1 cellular context compared by ENCODE assay signal in genomic region chr12:12380949-12381593, GRCh38.
TF ChIP-seq lines count a peak whose summit lies in the region.

No MANE protein-coding gene starts in this region.

TF ChIP-seq in HepG2, 621 proteins besides CTCF, POLR2A, EP300 and RAD21 (continues in another document):
- TF ChIP-seq ZNF777 (CRISPR knock-in tag; IDR thresholded peaks at IDR 0.05), result no peak
- TF ChIP-seq, protein P1, sequence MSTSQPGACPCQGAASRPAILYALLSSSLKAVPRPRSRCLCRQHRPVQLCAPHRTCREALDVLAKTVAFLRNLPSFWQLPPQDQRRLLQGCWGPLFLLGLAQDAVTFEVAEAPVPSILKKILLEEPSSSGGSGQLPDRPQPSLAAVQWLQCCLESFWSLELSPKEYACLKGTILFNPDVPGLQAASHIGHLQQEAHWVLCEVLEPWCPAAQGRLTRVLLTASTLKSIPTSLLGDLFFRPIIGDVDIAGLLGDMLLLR (CRISPR knock-in tag; IDR thresholded peaks at IDR 0.05), result no peak
- no peak for TF ChIP-seq MBNL3 (CRISPR knock-in tag; conservative IDR thresholded peaks at IDR 0.05)
- TF ChIP-seq PAXIP1 (CRISPR knock-in tag; conservative IDR thresholded peaks at IDR 0.05), result peak; percentile 91
- peak; percentile 68 for TF ChIP-seq SOX5 (CRISPR knock-in tag; IDR thresholded peaks at IDR 0.05; ENCODE audit: borderline replicate concordance)
- TF ChIP-seq ZNF660 (CRISPR knock-in tag; IDR thresholded peaks at IDR 0.05; ENCODE audit: borderline replicate concordance, low read depth), result no peak
- no peak for TF ChIP-seq MTA3 (CRISPR knock-in tag; IDR thresholded peaks at IDR 0.05)
- no peak for TF ChIP-seq ZNF674 (CRISPR knock-in tag; IDR thresholded peaks at IDR 0.05; ENCODE audit: low read depth)
- 0 out of 2 replicates have a peak, but pooled peaks have one; percentile 26 for TF ChIP-seq GATA4 (IDR thresholded peaks at IDR 0.05; ENCODE audit: borderline replicate concordance, low read depth)
- TF ChIP-seq SOX13 (IDR thresholded peaks at IDR 0.05), result no peak
- TF ChIP-seq SOX13 (CRISPR knock-in tag; conservative IDR thresholded peaks at IDR 0.05 in 1 of 2, IDR thresholded peaks at IDR 0.05 in 1 of 2), result peak in 1 of 2 experiments; percentile 77; a peak in 2 of 4 replicates
- TF ChIP-seq ZNF160 (CRISPR knock-in tag; IDR thresholded peaks at IDR 0.05), result no peak
- TF ChIP-seq MEIS2 (CRISPR knock-in tag; IDR thresholded peaks at IDR 0.05), result no peak
- no peak for TF ChIP-seq GTF2F1 (IDR thresholded peaks at IDR 0.05; ENCODE audit: low read length)
- TF ChIP-seq DPF2 (CRISPR knock-in tag; IDR thresholded peaks at IDR 0.05; ENCODE audit: borderline replicate concordance, low read depth), result peak; percentile 40; the same call in 1 of the 2 replicates
- TF ChIP-seq NR2C2 (CRISPR knock-in tag; IDR thresholded peaks at IDR 0.05; ENCODE audit: borderline replicate concordance), result peak; percentile 40; the same call in 1 of the 2 replicates
- TF ChIP-seq PCBP1 (IDR thresholded peaks at IDR 0.05; ENCODE audit: borderline replicate concordance, low read depth, low read length), result no peak
- TF ChIP-seq FOXA1 (IDR thresholded peaks at IDR 0.05), result no peak
- peak; percentile 69 for TF ChIP-seq FOXA1 (CRISPR knock-in tag; IDR thresholded peaks at IDR 0.05)
- no peak for TF ChIP-seq ZNF296 (CRISPR knock-in tag; conservative IDR thresholded peaks at IDR 0.05)
- TF ChIP-seq KAT2B (IDR thresholded peaks at IDR 0.05; ENCODE audit: borderline replicate concordance, low read depth, low read length), result no peak
- TF ChIP-seq CEBPB (IDR thresholded peaks at IDR 0.05; ENCODE audit: borderline replicate concordance, low read depth, low read length), result peak; percentile 15; the same call in 1 of the 2 replicates
- TF ChIP-seq ZNF224 (CRISPR knock-in tag; IDR thresholded peaks at IDR 0.05), result no peak
- no peak for TF ChIP-seq POGK (CRISPR knock-in tag; conservative IDR thresholded peaks at IDR 0.05)
- TF ChIP-seq, protein P2, sequence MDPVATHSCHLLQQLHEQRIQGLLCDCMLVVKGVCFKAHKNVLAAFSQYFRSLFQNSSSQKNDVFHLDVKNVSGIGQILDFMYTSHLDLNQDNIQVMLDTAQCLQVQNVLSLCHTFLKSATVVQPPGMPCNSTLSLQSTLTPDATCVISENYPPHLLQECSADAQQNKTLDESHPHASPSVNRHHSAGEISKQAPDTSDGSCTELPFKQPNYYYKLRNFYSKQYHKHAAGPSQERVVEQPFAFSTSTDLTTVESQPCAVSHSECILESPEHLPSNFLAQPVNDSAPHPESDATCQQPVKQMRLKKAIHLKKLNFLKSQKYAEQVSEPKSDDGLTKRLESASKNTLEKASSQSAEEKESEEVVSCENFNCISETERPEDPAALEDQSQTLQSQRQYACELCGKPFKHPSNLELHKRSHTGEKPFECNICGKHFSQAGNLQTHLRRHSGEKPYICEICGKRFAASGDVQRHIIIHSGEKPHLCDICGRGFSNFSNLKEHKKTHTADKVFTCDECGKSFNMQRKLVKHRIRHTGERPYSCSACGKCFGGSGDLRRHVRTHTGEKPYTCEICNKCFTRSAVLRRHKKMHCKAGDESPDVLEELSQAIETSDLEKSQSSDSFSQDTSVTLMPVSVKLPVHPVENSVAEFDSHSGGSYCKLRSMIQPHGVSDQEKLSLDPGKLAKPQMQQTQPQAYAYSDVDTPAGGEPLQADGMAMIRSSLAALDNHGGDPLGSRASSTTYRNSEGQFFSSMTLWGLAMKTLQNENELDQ (CRISPR knock-in tag; IDR thresholded peaks at IDR 0.05; ENCODE audit: borderline replicate concordance), result no peak
- no peak for TF ChIP-seq ZKSCAN1 (IDR thresholded peaks at IDR 0.05; ENCODE audit: low read length)
- peak; percentile 21; the same call in 1 of the 2 replicates for TF ChIP-seq KMT2B (CRISPR knock-in tag; IDR thresholded peaks at IDR 0.05)
- TF ChIP-seq, protein P3, sequence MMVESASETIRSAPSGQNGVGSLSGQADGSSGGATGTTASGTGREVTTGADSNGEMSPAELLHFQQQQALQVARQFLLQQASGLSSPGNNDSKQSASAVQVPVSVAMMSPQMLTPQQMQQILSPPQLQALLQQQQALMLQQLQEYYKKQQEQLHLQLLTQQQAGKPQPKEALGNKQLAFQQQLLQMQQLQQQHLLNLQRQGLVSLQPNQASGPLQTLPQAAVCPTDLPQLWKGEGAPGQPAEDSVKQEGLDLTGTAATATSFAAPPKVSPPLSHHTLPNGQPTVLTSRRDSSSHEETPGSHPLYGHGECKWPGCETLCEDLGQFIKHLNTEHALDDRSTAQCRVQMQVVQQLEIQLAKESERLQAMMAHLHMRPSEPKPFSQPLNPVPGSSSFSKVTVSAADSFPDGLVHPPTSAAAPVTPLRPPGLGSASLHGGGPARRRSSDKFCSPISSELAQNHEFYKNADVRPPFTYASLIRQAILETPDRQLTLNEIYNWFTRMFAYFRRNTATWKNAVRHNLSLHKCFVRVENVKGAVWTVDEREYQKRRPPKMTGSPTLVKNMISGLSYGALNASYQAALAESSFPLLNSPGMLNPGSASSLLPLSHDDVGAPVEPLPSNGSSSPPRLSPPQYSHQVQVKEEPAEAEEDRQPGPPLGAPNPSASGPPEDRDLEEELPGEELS (CRISPR knock-in tag; IDR thresholded peaks at IDR 0.05), result peak; percentile 64
- no peak for TF ChIP-seq ZNF570 (CRISPR knock-in tag; IDR thresholded peaks at IDR 0.05; ENCODE audit: borderline replicate concordance)
- TF ChIP-seq, protein P4, sequence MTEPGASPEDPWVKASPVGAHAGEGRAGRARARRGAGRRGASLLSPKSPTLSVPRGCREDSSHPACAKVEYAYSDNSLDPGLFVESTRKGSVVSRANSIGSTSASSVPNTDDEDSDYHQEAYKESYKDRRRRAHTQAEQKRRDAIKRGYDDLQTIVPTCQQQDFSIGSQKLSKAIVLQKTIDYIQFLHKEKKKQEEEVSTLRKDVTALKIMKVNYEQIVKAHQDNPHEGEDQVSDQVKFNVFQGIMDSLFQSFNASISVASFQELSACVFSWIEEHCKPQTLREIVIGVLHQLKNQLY (CRISPR knock-in tag; IDR thresholded peaks at IDR 0.05), result peak; percentile 31; the same call in 1 of the 2 replicates
- peak; percentile 45; the same call in 1 of the 2 replicates for TF ChIP-seq KDM6A (CRISPR knock-in tag; IDR thresholded peaks at IDR 0.05; ENCODE audit: low read depth)
- TF ChIP-seq KLF16 (CRISPR knock-in tag; IDR thresholded peaks at IDR 0.05), result 0 out of 4 replicates have a peak, but pooled peaks of 1 of the 2 experiments have one; percentile 18
- no peak for TF ChIP-seq ARNTL (CRISPR knock-in tag; IDR thresholded peaks at IDR 0.05)
- TF ChIP-seq HNRNPH1 (optimal IDR thresholded peaks at IDR 0.05; ENCODE audit: low read depth, low read length), result no peak
- no peak for TF ChIP-seq ZMYM2 (CRISPR knock-in tag; IDR thresholded peaks at IDR 0.05)
- TF ChIP-seq SOX6 (IDR thresholded peaks at IDR 0.05), result no peak
- TF ChIP-seq SOX6 (CRISPR knock-in tag; IDR thresholded peaks at IDR 0.05), result peak; percentile 61; the same call in 1 of the 2 replicates
- no peak for TF ChIP-seq ZFP82 (CRISPR knock-in tag; IDR thresholded peaks at IDR 0.05; ENCODE audit: borderline replicate concordance)
- no peak for TF ChIP-seq ZNF281 (CRISPR knock-in tag; IDR thresholded peaks at IDR 0.05; ENCODE audit: borderline replicate concordance)
- TF ChIP-seq, protein P5, sequence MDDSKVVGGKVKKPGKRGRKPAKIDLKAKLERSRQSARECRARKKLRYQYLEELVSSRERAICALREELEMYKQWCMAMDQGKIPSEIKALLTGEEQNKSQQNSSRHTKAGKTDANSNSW (CRISPR knock-in tag; IDR thresholded peaks at IDR 0.05; ENCODE audit: borderline replicate concordance), result no peak
- no peak for TF ChIP-seq ZNF737 (CRISPR knock-in tag; IDR thresholded peaks at IDR 0.05; ENCODE audit: borderline replicate concordance)
- no peak for TF ChIP-seq NONO (IDR thresholded peaks at IDR 0.05)
- TF ChIP-seq NONO (CRISPR knock-in tag; conservative IDR thresholded peaks at IDR 0.05), result no peak
- TF ChIP-seq JUN (CRISPR knock-in tag; IDR thresholded peaks at IDR 0.05), result no peak
- TF ChIP-seq SALL1 (CRISPR knock-in tag; IDR thresholded peaks at IDR 0.05), result peak; percentile 39; the same call in 1 of the 2 replicates
- no peak for TF ChIP-seq ZNF569 (CRISPR knock-in tag; IDR thresholded peaks at IDR 0.05; ENCODE audit: borderline replicate concordance)
- TF ChIP-seq ZMYM3 (CRISPR knock-in tag; IDR thresholded peaks at IDR 0.05), result peak; percentile 40; the same call in 1 of the 2 replicates
- TF ChIP-seq NCOA2 (CRISPR knock-in tag; IDR thresholded peaks at IDR 0.05), result peak; percentile 73
- TF ChIP-seq FOXK1 (CRISPR knock-in tag; IDR thresholded peaks at IDR 0.05; ENCODE audit: borderline replicate concordance, low read depth), result peak; percentile 40; the same call in 1 of the 2 replicates
- peak; percentile 87 for TF ChIP-seq HNF4A (CRISPR knock-in tag; IDR thresholded peaks at IDR 0.05)
- peak; percentile 16; the same call in 1 of the 2 replicates for TF ChIP-seq ZMYM4 (CRISPR knock-in tag; IDR thresholded peaks at IDR 0.05)
- TF ChIP-seq RXRB (CRISPR knock-in tag; IDR thresholded peaks at IDR 0.05; ENCODE audit: borderline replicate concordance), result 0 out of 2 replicates have a peak, but pooled peaks have one; percentile 56
